Comparison of ENCODE assay signal across 1 cellular context in genomic region chr1:248828845-248829244, GRCh38.
TF ChIP-seq lines count a peak whose summit lies in the region.

No MANE protein-coding gene starts in this region.

TF ChIP-seq in K562, 482 proteins besides CTCF, POLR2A, EP300 and RAD21 (continued from another document and continues in another):
- TF ChIP-seq ZNF407 (IDR thresholded peaks at IDR 0.05; ENCODE audit: low read depth) (no peak), MNT (conservative IDR thresholded peaks at IDR 0.05) (peak; percentile 47 to 74; a peak in 3 of 4 replicates), ZBTB2 (IDR thresholded peaks at IDR 0.05) (peak; percentile 89), OTX1 (CRISPR knock-in tag; IDR thresholded peaks at IDR 0.05) (no peak), AFF1 (IDR thresholded peaks at IDR 0.05; ENCODE audit: low read depth in 1 of 2, partially characterized antibody in 2 of 2) (peak in 1 of 2 experiments; percentile 85), ZBTB33 (CRISPR knock-in tag; IDR thresholded peaks at IDR 0.05) (no peak), MTA1 (IDR thresholded peaks at IDR 0.05; ENCODE audit: borderline replicate concordance) (peak; percentile 93), HMGN3 (IDR thresholded peaks at IDR 0.05; ENCODE audit: borderline replicate concordance, extremely low read depth, insufficient read length, low read depth, low read length) (no peak), EWSR1 (IDR thresholded peaks at IDR 0.05; ENCODE audit: borderline replicate concordance, low read depth, partially characterized antibody) (no peak), ZNF318 (IDR thresholded peaks at IDR 0.05; ENCODE audit: borderline replicate concordance in 1 of 2, low read depth in 1 of 2) (peak in 1 of 2 experiments; percentile 89; a peak in 2 of 4 replicates), ZNF699 (CRISPR knock-in tag; IDR thresholded peaks at IDR 0.05; ENCODE audit: insufficient replicate concordance) (no peak), DIDO1 (tag; IDR thresholded peaks at IDR 0.05; ENCODE audit: low read depth) (no peak), HDAC2 (IDR thresholded peaks at IDR 0.05) (peak; percentile 94), RBM15 (IDR thresholded peaks at IDR 0.05; ENCODE audit: insufficient read depth, low read length) (no peak), ZNF184 (CRISPR knock-in tag; IDR thresholded peaks at IDR 0.05) (no peak), EHMT2 (IDR thresholded peaks at IDR 0.05) (no peak; the same call in 1 of the 2 replicates), ATF7 (IDR thresholded peaks at IDR 0.05) (peak; percentile 86), MBD2 (IDR thresholded peaks at IDR 0.05; ENCODE audit: borderline replicate concordance, low read depth) (no peak), LARP7 (IDR thresholded peaks at IDR 0.05) (no peak), STAT5B (CRISPR knock-in tag; IDR thresholded peaks at IDR 0.05) (no peak), ZNF445 (CRISPR knock-in tag; IDR thresholded peaks at IDR 0.05; ENCODE audit: low read depth) (no peak), SIN3B (IDR thresholded peaks at IDR 0.05; ENCODE audit: low read depth) (no peak), TRIM24 (IDR thresholded peaks at IDR 0.05) (peak; percentile 88 to 95), ZNF165 (CRISPR knock-in tag; IDR thresholded peaks at IDR 0.05; ENCODE audit: borderline replicate concordance) (no peak), SPI1 (IDR thresholded peaks at IDR 0.05; ENCODE audit: borderline replicate concordance, low read depth, low read length) (peak; percentile 95), SMAD2 (IDR thresholded peaks at IDR 0.05; ENCODE audit: low read depth, low read length) (no peak), SIX5 (IDR thresholded peaks at IDR 0.05; ENCODE audit: borderline replicate concordance in 1 of 2, insufficient read depth in 1 of 2, low read depth in 1 of 2, low read length in 2 of 2) (no peak)
